3 cellular contexts compared by ENCODE assay signal in genomic region chr2:218983263-218983970, GRCh38.
TF ChIP-seq lines count a peak whose summit lies in the region.

No MANE protein-coding gene starts in this region.

TF ChIP-seq in SK-N-SH, 30 proteins besides CTCF, POLR2A, EP300 and RAD21:
- TF ChIP-seq MXI1 (IDR thresholded peaks at IDR 0.05; ENCODE audit: low read depth, low read length) (peak; percentile 42; the same call in 1 of the 2 replicates), RCOR1 (IDR thresholded peaks at IDR 0.05; ENCODE audit: low read length) (no peak)
TF ChIP-seq in SK-N-SH: peak in this region for 1.

TF ChIP-seq in SK-N-SH treated with all-trans-retinoic acid at 6 μM for 48 hours, 23 proteins besides CTCF, POLR2A, EP300 and RAD21:
- TF ChIP-seq, protein P1, sequence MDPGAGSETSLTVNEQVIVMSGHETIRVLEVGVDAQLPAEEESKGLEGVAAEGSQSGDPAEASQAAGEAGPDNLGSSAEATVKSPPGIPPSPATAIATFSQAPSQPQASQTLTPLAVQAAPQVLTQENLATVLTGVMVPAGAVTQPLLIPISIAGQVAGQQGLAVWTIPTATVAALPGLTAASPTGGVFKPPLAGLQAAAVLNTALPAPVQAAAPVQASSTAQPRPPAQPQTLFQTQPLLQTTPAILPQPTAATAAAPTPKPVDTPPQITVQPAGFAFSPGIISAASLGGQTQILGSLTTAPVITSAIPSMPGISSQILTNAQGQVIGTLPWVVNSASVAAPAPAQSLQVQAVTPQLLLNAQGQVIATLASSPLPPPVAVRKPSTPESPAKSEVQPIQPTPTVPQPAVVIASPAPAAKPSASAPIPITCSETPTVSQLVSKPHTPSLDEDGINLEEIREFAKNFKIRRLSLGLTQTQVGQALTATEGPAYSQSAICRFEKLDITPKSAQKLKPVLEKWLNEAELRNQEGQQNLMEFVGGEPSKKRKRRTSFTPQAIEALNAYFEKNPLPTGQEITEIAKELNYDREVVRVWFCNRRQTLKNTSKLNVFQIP (CRISPR knock-in tag; IDR thresholded peaks at IDR 0.05; ENCODE audit: borderline replicate concordance, low read depth): no peak
- TF ChIP-seq CSRNP3 (CRISPR knock-in tag; IDR thresholded peaks at IDR 0.05): no peak
- no peak for TF ChIP-seq TOX (CRISPR knock-in tag; IDR thresholded peaks at IDR 0.05; ENCODE audit: borderline replicate concordance)
- no peak for TF ChIP-seq OSR1 (CRISPR knock-in tag; IDR thresholded peaks at IDR 0.05)
- no peak for TF ChIP-seq ZFP30 (CRISPR knock-in tag; IDR thresholded peaks at IDR 0.05)
- TF ChIP-seq, protein P2, sequence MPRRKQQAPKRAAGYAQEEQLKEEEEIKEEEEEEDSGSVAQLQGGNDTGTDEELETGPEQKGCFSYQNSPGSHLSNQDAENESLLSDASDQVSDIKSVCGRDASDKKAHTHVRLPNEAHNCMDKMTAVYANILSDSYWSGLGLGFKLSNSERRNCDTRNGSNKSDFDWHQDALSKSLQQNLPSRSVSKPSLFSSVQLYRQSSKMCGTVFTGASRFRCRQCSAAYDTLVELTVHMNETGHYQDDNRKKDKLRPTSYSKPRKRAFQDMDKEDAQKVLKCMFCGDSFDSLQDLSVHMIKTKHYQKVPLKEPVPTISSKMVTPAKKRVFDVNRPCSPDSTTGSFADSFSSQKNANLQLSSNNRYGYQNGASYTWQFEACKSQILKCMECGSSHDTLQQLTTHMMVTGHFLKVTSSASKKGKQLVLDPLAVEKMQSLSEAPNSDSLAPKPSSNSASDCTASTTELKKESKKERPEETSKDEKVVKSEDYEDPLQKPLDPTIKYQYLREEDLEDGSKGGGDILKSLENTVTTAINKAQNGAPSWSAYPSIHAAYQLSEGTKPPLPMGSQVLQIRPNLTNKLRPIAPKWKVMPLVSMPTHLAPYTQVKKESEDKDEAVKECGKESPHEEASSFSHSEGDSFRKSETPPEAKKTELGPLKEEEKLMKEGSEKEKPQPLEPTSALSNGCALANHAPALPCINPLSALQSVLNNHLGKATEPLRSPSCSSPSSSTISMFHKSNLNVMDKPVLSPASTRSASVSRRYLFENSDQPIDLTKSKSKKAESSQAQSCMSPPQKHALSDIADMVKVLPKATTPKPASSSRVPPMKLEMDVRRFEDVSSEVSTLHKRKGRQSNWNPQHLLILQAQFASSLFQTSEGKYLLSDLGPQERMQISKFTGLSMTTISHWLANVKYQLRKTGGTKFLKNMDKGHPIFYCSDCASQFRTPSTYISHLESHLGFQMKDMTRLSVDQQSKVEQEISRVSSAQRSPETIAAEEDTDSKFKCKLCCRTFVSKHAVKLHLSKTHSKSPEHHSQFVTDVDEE (CRISPR knock-in tag; IDR thresholded peaks at IDR 0.05): no peak
- TF ChIP-seq ARNTL (CRISPR knock-in tag; IDR thresholded peaks at IDR 0.05; ENCODE audit: borderline replicate concordance, low read depth): no peak
- no peak for TF ChIP-seq PPARA (CRISPR knock-in tag; IDR thresholded peaks at IDR 0.05; ENCODE audit: borderline replicate concordance)
- no peak for TF ChIP-seq SNAI2 (CRISPR knock-in tag; IDR thresholded peaks at IDR 0.05)
- TF ChIP-seq RARB (CRISPR knock-in tag; IDR thresholded peaks at IDR 0.05): no peak
- TF ChIP-seq ZNF8 (CRISPR knock-in tag; IDR thresholded peaks at IDR 0.05): no peak
- TF ChIP-seq TCF4 (CRISPR knock-in tag; IDR thresholded peaks at IDR 0.05; ENCODE audit: borderline replicate concordance): no peak
- no peak for TF ChIP-seq CSDC2 (CRISPR knock-in tag; IDR thresholded peaks at IDR 0.05)
- no peak for TF ChIP-seq PATZ1 (CRISPR knock-in tag; IDR thresholded peaks at IDR 0.05; ENCODE audit: borderline replicate concordance)
- no peak for TF ChIP-seq ESRRG (CRISPR knock-in tag; IDR thresholded peaks at IDR 0.05)
- TF ChIP-seq ZNF565 (CRISPR knock-in tag; conservative IDR thresholded peaks at IDR 0.05; ENCODE audit: low read depth): no peak
- no peak for TF ChIP-seq ZFP3 (CRISPR knock-in tag; IDR thresholded peaks at IDR 0.05)
- TF ChIP-seq ZC3H10 (CRISPR knock-in tag; IDR thresholded peaks at IDR 0.05): no peak
- no peak for TF ChIP-seq BACH2 (CRISPR knock-in tag; IDR thresholded peaks at IDR 0.05; ENCODE audit: borderline replicate concordance)
- no peak for TF ChIP-seq GLIS3 (CRISPR knock-in tag; IDR thresholded peaks at IDR 0.05)

TF ChIP-seq in GM23338, 12 proteins besides CTCF, POLR2A, EP300 and RAD21:
- peak; percentile 82 for TF ChIP-seq EZH2phosphoT487 (IDR thresholded peaks at IDR 0.05; ENCODE audit: unreplicated experiment)
- peak; percentile 98 for TF ChIP-seq EZH2 (IDR thresholded peaks at IDR 0.05; ENCODE audit: low read depth, unreplicated experiment)
- no peak for TF ChIP-seq JUNB (IDR thresholded peaks at IDR 0.05; ENCODE audit: unreplicated experiment)
- no peak for TF ChIP-seq REST (IDR thresholded peaks at IDR 0.05; ENCODE audit: unreplicated experiment)
TF ChIP-seq in GM23338: peak in this region for 2.
